In genomic region chr19:8515317-8515716, GRCh38 we compare ENCODE assay signal across 10 cellular contexts. TPM values are rescaled to one million over a fixed set of nuclear protein-coding genes. Genes with fewer than 3 reads are reported as not detected.
DNase-seq lines count a peak whose midpoint lies in the region; ATAC-seq and TF ChIP-seq lines count a peak whose summit lies in the region.
"Had no signal": no experiment of that assay in that cellular context is flagged by ENCODE, and none has a peak within 500 bp of the region (broad histone marks: within the 10 kb centered on the region; RNA-seq: fewer than 3 reads in every experiment).

No MANE protein-coding gene starts in this region.

- TF ChIP-seq POLR2A in tibial nerve (IDR thresholded peaks at IDR 0.05) (no peak), esophagus squamous epithelium (IDR thresholded peaks at IDR 0.05) (no peak)

- no peak for TF ChIP-seq EP300 in tibial nerve (IDR thresholded peaks at IDR 0.05)

- no peak overlapping the region for H3K4me2 ChIP-seq in hepatocyte

- H3K27me3 Mint-ChIP-seq in CD4-positive, alpha-beta memory T cell, result no peaks in the 10 kb centered on the region
- H3K27me3 Mint-ChIP-seq in T-helper 17 cell (no peaks in the 10 kb centered on the region), nephron (ENCODE audit: low read depth) (peaks cover 5% of the 10 kb centered on the region)

- H3K27ac ChIP-seq in CD4-positive, alpha-beta memory T cell (ENCODE audit: low read depth, low read length), result peak overlapping the region; percentile 93
- no peak overlapping the region for H3K27ac ChIP-seq in hepatocyte
- H3K27ac ChIP-seq in tibial nerve, result no peak overlapping the region
- H3K27ac ChIP-seq in esophagus squamous epithelium, result no peak overlapping the region

- CTCF ChIA-PET in CD4-positive, alpha-beta memory T cell (lab: Charles Lee; ENCODE audit: partially characterized antibody), result interaction anchor here (2.3 to 9.8 kb wide), 3 partner anchors 9 to 64 kb away, joined by 16 to 144 read pairs (median 32); partner anchors contain the start of gene MYO1F

- H4K20me1 ChIP-seq in hepatocyte (ENCODE audit: insufficient read depth, poor library complexity, severe bottlenecking), result no peaks in the 10 kb centered on the region

- WGBS in hepatocyte (ENCODE audit: low lambda C conversion rate, missing lambda C conversion rate), result 96% methylated on average over 11 of the region's 11 CpGs
- WGBS in tibial nerve, 2 donors, result 87 to 88% methylated on average over 11 of the region's 11 CpGs
- 74 to 91% methylated on average over 11 of the region's 11 CpGs for WGBS in esophagus squamous epithelium, 2 donors

- H3K4me1 ChIP-seq in CD4-positive, alpha-beta memory T cell (ENCODE audit: insufficient read depth, low read length), result peaks cover 82% of the 10 kb centered on the region
- H3K4me1 ChIP-seq in hepatocyte (ENCODE audit: insufficient read depth), result peaks cover 13% of the 10 kb centered on the region
- peaks cover 0 to 44% (median 25%) of the 10 kb centered on the region in 4 donors for H3K4me1 ChIP-seq in tibial nerve
- H3K4me1 ChIP-seq in esophagus squamous epithelium, result peaks cover 19 to 56% (median 23%) of the 10 kb centered on the region in 3 donors

- H3K4me3 ChIP-seq in CD4-positive, alpha-beta memory T cell (ENCODE audit: low read length in 2 of 2), result peak overlapping the region in 1 of 2 donors; percentile 30
- no peak overlapping the region for H3K4me3 ChIP-seq in hepatocyte
- H3K4me3 ChIP-seq in tibial nerve, result no peak overlapping the region
- no peak overlapping the region for H3K4me3 ChIP-seq in esophagus squamous epithelium

- intact Hi-C loops in CD4-positive, alpha-beta memory T cell (cut with micrococcal nuclease), result loop anchor here (2.0 kb wide), 2 partner anchors 61 to 71 kb away; partner anchors contain the start of genes HNRNPM and MYO1F
- intact Hi-C loops in esophagus squamous epithelium (cut with DNase I), result no loop called here

- H3K36me3 Mint-ChIP-seq in CD4-positive, alpha-beta memory T cell, result peaks cover 4 to 19% of the 10 kb centered on the region in 2 donors
- H3K36me3 Mint-ChIP-seq in T-helper 17 cell (ENCODE audit: low read depth), result peaks cover 2% of the 10 kb centered on the region
- H3K36me3 Mint-ChIP-seq in nephron (ENCODE audit: low read depth), result peaks cover 4% of the 10 kb centered on the region

- DNase-seq in CD4-positive, alpha-beta memory T cell, result peak; percentile 63 to 90 (median 78)
- peak in 2 of 3 donors; percentile 29 to 38 for DNase-seq in T-helper 17 cell
- DNase-seq in activated T-helper 9 cell treated with anti-CD3 and anti-CD28 coated beads, Interleukin-2, amount 50 U/mL, for 16 hours (ENCODE audit: low read depth), result peak; percentile 34
- no peak for DNase-seq in hepatocyte (ENCODE audit: low spot score)
- no peak for DNase-seq in tibial nerve (ENCODE audit: low spot score in 2 of 2)
- no peak for DNase-seq in esophagus squamous epithelium (lab: John Stamatoyannopoulos, UW)
- DNase-seq: NCI-H187 treated with DMSO at 0.1 percent for 48 hours had no signal

- H3K9me3 Mint-ChIP-seq in CD4-positive, alpha-beta memory T cell, result peaks cover 0 to 1% (median 0%) of the 10 kb centered on the region in 8 donors
- no peaks in the 10 kb centered on the region for H3K9me3 Mint-ChIP-seq in nephron

- H3K27me3 ChIP-seq in CD4-positive, alpha-beta memory T cell (ENCODE audit: insufficient read depth, low read length), result no peaks in the 10 kb centered on the region
- H3K27me3 ChIP-seq in hepatocyte (no peaks in the 10 kb centered on the region), tibial nerve (no peaks in the 10 kb centered on the region), esophagus squamous epithelium (no peaks in the 10 kb centered on the region)

- TF ChIP-seq CTCF in nephron (IDR thresholded peaks at IDR 0.05; ENCODE audit: unreplicated experiment in 3 of 3) (no peak), hepatocyte (IDR thresholded peaks at IDR 0.05; ENCODE audit: poor library complexity) (no peak), tibial nerve (IDR thresholded peaks at IDR 0.05) (no peak), esophagus squamous epithelium (IDR thresholded peaks at IDR 0.05) (no peak)

- H3K4me3 Mint-ChIP-seq in CD4-positive, alpha-beta memory T cell, result peak overlapping the region; percentile 87 to 97 (median 94)
- H3K4me3 Mint-ChIP-seq in T-helper 17 cell (peak overlapping the region; percentile 83), nephron (peak overlapping the region; percentile 76 to 97 (median 95))

- no peaks in the 10 kb centered on the region for H3K9me3 ChIP-seq in CD4-positive, alpha-beta memory T cell (ENCODE audit: control insufficient read depth in 1 of 2, low read length in 2 of 2)
- no peaks in the 10 kb centered on the region for H3K9me3 ChIP-seq in T-helper 17 cell (ENCODE audit: control insufficient read depth, low read length, poor library complexity, severe bottlenecking)
- no peaks in the 10 kb centered on the region for H3K9me3 ChIP-seq in hepatocyte (ENCODE audit: low read depth)
- no peaks in the 10 kb centered on the region for H3K9me3 ChIP-seq in tibial nerve
- H3K9me3 ChIP-seq in esophagus squamous epithelium, result no peaks in the 10 kb centered on the region

- POLR2A ChIA-PET in CD4-positive, alpha-beta memory T cell (lab: Charles Lee; ENCODE audit: partially characterized antibody), result interaction anchor here (1.4 to 10.7 kb wide), 7 partner anchors 10 to 102 kb away, joined by 4 to 461 read pairs (median 44); partner anchors contain the start of genes HNRNPM, MARCHF2 and MYO1F

- peak; percentile 46 for ATAC-seq in T-helper 17 cell
- ATAC-seq in HG03196 (IDR thresholded peaks at IDR 0.05; ENCODE audit: unreplicated experiment), result no peak

- peaks cover 32 to 82% (median 56%) of the 10 kb centered on the region in 4 donors for H3K4me1 Mint-ChIP-seq in CD4-positive, alpha-beta memory T cell
- peaks cover 44% of the 10 kb centered on the region for H3K4me1 Mint-ChIP-seq in T-helper 17 cell
- H3K4me1 Mint-ChIP-seq in nephron, result peaks cover 10% of the 10 kb centered on the region

- H2AFZ ChIP-seq in hepatocyte, result no peak overlapping the region

- H3K27ac Mint-ChIP-seq in CD4-positive, alpha-beta memory T cell, result peak overlapping the region; percentile 93 to 99 (median 99)
- H3K27ac Mint-ChIP-seq in T-helper 17 cell (peak overlapping the region; percentile 99), nephron (peak overlapping the region; percentile 38 to 88 (median 62))

- no peaks in the 10 kb centered on the region for H3K9me2 ChIP-seq in hepatocyte (replicated peaks; ENCODE audit: insufficient read depth)

- H3K79me2 ChIP-seq in hepatocyte, result peaks cover 13% of the 10 kb centered on the region

- H3K36me3 ChIP-seq in CD4-positive, alpha-beta memory T cell (ENCODE audit: insufficient read depth, low read length), result no peaks in the 10 kb centered on the region
- H3K36me3 ChIP-seq in hepatocyte (replicated peaks; ENCODE audit: insufficient read depth, low read depth), result no peaks in the 10 kb centered on the region
- H3K36me3 ChIP-seq in tibial nerve, result peaks cover 0 to 13% (median 0%) of the 10 kb centered on the region in 3 donors
- peaks cover 0 to 15% (median 0%) of the 10 kb centered on the region in 3 donors for H3K36me3 ChIP-seq in esophagus squamous epithelium

RNA-seq across cellular contexts. Expression of gene ZNF414, which starts 1.4 kb away (rescaled TPM):
- total RNA-seq in CD4-positive, alpha-beta memory T cell, result 10 to 100 TPM; 45.1 to 50.4 TPM
- polyA plus RNA-seq in CD4-positive, alpha-beta memory T cell, result 10 to 100 TPM in 1 of 2 donors, 1 to 10 TPM in 1; 9.5 to 25.8 TPM
- 10 to 100 TPM; 45.1 to 46.2 TPM for total RNA-seq in T-helper 17 cell
- total RNA-seq in hepatocyte, result 3.8 and 5.7 TPM in 2 replicates
- 54.2 and 54.3 TPM in 2 replicates for polyA plus RNA-seq in hepatocyte
- total RNA-seq in tibial nerve, result 10 to 100 TPM; 10.3 to 62.4 (median 21.2) TPM
- total RNA-seq in esophagus squamous epithelium, result 10 to 100 TPM in 3 of 4 donors, 1 to 10 TPM in 1; 4.0 to 29.9 (median 19.4) TPM

RNA-seq across cellular contexts. Expression of gene PRAM1, which starts 12.9 kb away (rescaled TPM):
- total RNA-seq in CD4-positive, alpha-beta memory T cell, result 1 to 10 TPM; 2.3 to 2.6 TPM
- not detected for polyA plus RNA-seq in CD4-positive, alpha-beta memory T cell
- total RNA-seq in T-helper 17 cell (1 to 10 TPM; 5.2 to 7.4 TPM), hepatocyte (0.44 and 0.73 TPM in 2 replicates), tibial nerve (1 to 10 TPM; 1.3 to 3.6 (median 1.6) TPM), esophagus squamous epithelium (under 1 TPM in 1 of 4 donors, not detected in 3; 0.57 TPM)
- 0.48 and 0.91 TPM in 2 replicates for polyA plus RNA-seq in hepatocyte
- total RNA-seq: epithelial cell of proximal tubule had no signal

Comparison
In these comparisons a context has a peak if more than half of its experiments do, and no peak if none do; other contexts are left out.
1. DNase-seq: peak in CD4-positive, alpha-beta memory T cell (5 of 5), T-helper 17 cell (2 of 3) and activated T-helper 9 cell treated with anti-CD3 and anti-CD28 coated beads, Interleukin-2, amount 50 U/mL, for 16 hours (single experiment); none in hepatocyte (single experiment), tibial nerve (0 of 2) and esophagus squamous epithelium (single experiment).
2. Peak in every context shown above with its lines, with median percentiles within 50 percentile points of each other: H3K27ac Mint-ChIP-seq and H3K4me3 Mint-ChIP-seq.